Comparison of ENCODE assay signal across 8 cellular contexts in the genomic region with DNA sequence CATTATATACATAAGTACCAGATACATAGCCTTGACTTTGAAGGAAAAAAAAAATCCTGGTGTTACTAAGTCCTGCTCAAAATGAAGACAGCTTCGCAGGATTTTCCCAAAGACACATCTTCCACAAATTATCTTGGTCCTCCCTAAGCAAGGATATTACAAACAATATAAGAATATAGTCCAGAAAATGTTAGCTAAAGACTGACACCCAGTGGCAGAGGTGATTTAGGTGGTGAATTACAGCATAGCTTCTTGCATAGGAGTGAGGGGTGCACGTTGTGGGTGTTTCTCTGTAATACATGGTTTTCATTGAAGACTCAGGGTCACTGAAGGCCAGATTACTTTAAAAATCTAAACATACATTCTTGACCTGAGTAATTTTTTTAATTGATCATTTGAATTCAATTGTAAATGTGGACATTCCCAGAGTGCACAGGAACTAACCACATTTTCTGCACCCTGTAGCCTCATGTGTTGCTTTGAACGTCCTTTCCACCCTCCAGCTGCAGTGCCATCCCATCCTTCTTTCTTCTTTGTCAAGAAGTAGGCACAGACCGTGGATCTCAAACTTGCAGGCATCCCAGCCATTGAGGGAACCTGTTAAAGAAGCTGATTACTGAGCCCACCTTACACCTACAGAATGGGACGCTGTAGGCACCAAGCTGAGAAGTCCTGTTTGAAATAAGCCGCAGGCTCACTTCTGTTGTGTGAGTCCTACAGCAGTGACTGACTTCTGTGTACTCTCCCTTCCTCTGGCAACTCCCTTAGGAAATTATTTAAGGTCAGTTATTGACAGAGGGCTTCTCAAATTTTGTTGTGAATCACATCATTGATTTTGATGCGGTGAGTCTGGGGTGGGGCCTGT.
A peak's percentile ranks its signal among the peaks of the same experiment; 100 is the strongest.
DNase-seq lines count a peak whose midpoint lies in the region; ATAC-seq, FAIRE-seq and TF ChIP-seq lines count a peak whose summit lies in the region.

No MANE protein-coding gene starts in this region.

- H3K4me1 ChIP-seq in astrocyte (ENCODE audit: insufficient read depth, low read length), result no peaks in the 10 kb centered on the region

- H3K27ac ChIP-seq in astrocyte (ENCODE audit: low read depth, low read length), result no peak overlapping the region

- H3K27me3 Mint-ChIP-seq in astrocyte (ENCODE audit: low read depth, unreplicated experiment), result no peaks in the 10 kb centered on the region

- no peaks in the 10 kb centered on the region for H3K36me3 Mint-ChIP-seq in astrocyte (ENCODE audit: low read depth, unreplicated experiment)

- no peak for ATAC-seq in HG03354 (IDR thresholded peaks at IDR 0.05; ENCODE audit: poor library complexity, severe bottlenecking, unreplicated experiment)

- no peak overlapping the region for H3K27ac Mint-ChIP-seq in astrocyte (ENCODE audit: unreplicated experiment)

- no peak overlapping the region for H3K4me3 Mint-ChIP-seq in astrocyte (ENCODE audit: unreplicated experiment)

- no peaks in the 10 kb centered on the region for H3K79me2 ChIP-seq in astrocyte (ENCODE audit: insufficient read depth, low read length)

- peaks cover 7% of the 10 kb centered on the region for H3K4me1 Mint-ChIP-seq in astrocyte (ENCODE audit: low read depth, unreplicated experiment)

- H3K9me3 Mint-ChIP-seq in astrocyte (ENCODE audit: unreplicated experiment), result no peaks in the 10 kb centered on the region

- H3K36me3 ChIP-seq in BJ (ENCODE audit: control insufficient read depth, insufficient read depth, low read length) (no peaks in the 10 kb centered on the region), astrocyte (ENCODE audit: insufficient read depth, low read length) (no peaks in the 10 kb centered on the region)

- no peaks in the 10 kb centered on the region for H3K9me3 ChIP-seq in astrocyte (ENCODE audit: insufficient read depth, low read depth, low read length)

- no peak overlapping the region for H3K4me2 ChIP-seq in astrocyte (ENCODE audit: low read length)

- H3K27me3 ChIP-seq in BJ (ENCODE audit: control insufficient read depth, insufficient read depth, low read length) (0 out of 2 replicates have a peak, but pooled peaks cover 2% of the 10 kb centered on the region), astrocyte (ENCODE audit: insufficient read depth, low read length) (no peaks in the 10 kb centered on the region)

- H3K9ac ChIP-seq in astrocyte (ENCODE audit: low read length), result no peak overlapping the region

- no peaks in the 10 kb centered on the region for H4K20me1 ChIP-seq in astrocyte (ENCODE audit: insufficient read depth, low read length)

- POLR2A ChIA-PET in BJ (lab: Charles Lee), result no interaction called here

- H3K4me3 ChIP-seq in BJ (ENCODE audit: low read depth, low read length), result no peak overlapping the region
- no peak overlapping the region for H3K4me3 ChIP-seq in astrocyte (ENCODE audit: insufficient read depth, low read depth, low read length)

- no peak overlapping the region for H2AFZ ChIP-seq in astrocyte (ENCODE audit: low read depth, low read length)

- no peak for DNase-seq in BJ (ENCODE audit: low read depth)
- DNase-seq in NCI-H1694 treated with DMSO at 0.1 percent for 48 hours (lab: John Stamatoyannopoulos, UW), result peak; percentile 22
- no peak for DNase-seq in astrocyte (ENCODE audit: low read depth)
- DNase-seq in left kidney (ENCODE audit: low read depth, low spot score), result peak; percentile 40
- DNase-seq in NCI-H128 (lab: John Stamatoyannopoulos, UW; ENCODE audit: unreplicated experiment), result no peak
- DNase-seq in hippocampal formation (lab: John Stamatoyannopoulos, UW), result no peak

- no peak for FAIRE-seq in astrocyte (lab: Jason Lieb, UNC)

- TF ChIP-seq CTCF in BJ (IDR thresholded peaks at IDR 0.05; ENCODE audit: insufficient read depth, low read depth, low read length), result peak; percentile 49
- peak; percentile 54 for TF ChIP-seq CTCF in GM12873 (IDR thresholded peaks at IDR 0.05; ENCODE audit: insufficient read depth, low read depth, low read length, missing control alignments)
- peak; percentile 58 for TF ChIP-seq CTCF in astrocyte (IDR thresholded peaks at IDR 0.05; ENCODE audit: insufficient read depth, low read depth, low read length)

- CTCF ChIA-PET in BJ (lab: Yijun Ruan, JAX), result interaction anchor here (0.6 to 5.5 kb wide), 22 partner anchors 8 to 910 kb away, joined by 3 to 83 read pairs (median 4); no protein-coding TSS in a partner anchor

Comparison
In these comparisons a context has a peak if more than half of its experiments do, and no peak if none do; other contexts are left out.
1. DNase-seq: peak in NCI-H1694 treated with DMSO at 0.1 percent for 48 hours (single experiment) and left kidney (single experiment); none in BJ (single experiment), astrocyte (single experiment), NCI-H128 (single experiment) and hippocampal formation (0 of 2).
2. Peak in every context shown above with its lines, with median percentiles within 50 percentile points of each other: CTCF ChIP-seq.